8 cellular contexts compared by ENCODE assay signal in genomic region chr1:26827205-26827604, GRCh38. TPM values are rescaled to one million over a fixed set of nuclear protein-coding genes. Genes with fewer than 3 reads are reported as not detected.
DNase-seq lines count a peak whose midpoint lies in the region; ATAC-seq and TF ChIP-seq lines count a peak whose summit lies in the region.

No MANE protein-coding gene starts in this region.

- peaks cover 49% of the 10 kb centered on the region for H3K79me2 ChIP-seq in HCT116 (ENCODE audit: insufficient read depth, low read length)

- H3K9me3 Mint-ChIP-seq in activated CD8-positive, alpha-beta T cell treated with anti-CD3 and anti-CD28 coated beads, Interleukin-2, amount 10 ng/mL, durations not matched to agents 7 days and 5 days (ENCODE audit: insufficient read depth) = no peaks in the 10 kb centered on the region

- DNase-seq in HCT116 (ENCODE audit: low read depth, low spot score) (no peak), right cardiac atrium (peak in 1 of 3 donors; percentile 63), NCI-H146 treated with DMSO at 0.1 percent for 48 hours (lab: John Stamatoyannopoulos, UW; ENCODE audit: unreplicated experiment) (no peak), NCI-H524 (lab: John Stamatoyannopoulos, UW) (no peak), NCI-H774 (lab: John Stamatoyannopoulos, UW) (no peak)
- no peak for DNase-seq in activated CD8-positive, alpha-beta T cell treated with anti-CD3 and anti-CD28 coated beads, Interleukin-2, amount 10 ng/mL, durations not matched to agents 7 days and 5 days

- peaks cover 3 to 14% of the 10 kb centered on the region in 2 experiments; a peak in 2 of 4 replicates for H3K36me3 ChIP-seq in HCT116 (ENCODE audit: control insufficient read depth in 1 of 2, insufficient read depth in 2 of 2, low read length in 2 of 2)
- H3K36me3 ChIP-seq in skeletal muscle tissue (ENCODE audit: control insufficient read depth in 3 of 3, insufficient read depth in 3 of 3, low read length in 3 of 3) = peaks cover 4 to 10% (median 6%) of the 10 kb centered on the region in 3 donors

- no peaks in the 10 kb centered on the region for H3K9me2 ChIP-seq in HCT116 (ENCODE audit: insufficient read depth)

- H3K4me2 ChIP-seq in HCT116 (ENCODE audit: low read length) = peak overlapping the region; percentile 92

- peak overlapping the region; percentile 71; the same call in 1 of the 2 replicates for H3K27ac ChIP-seq in HCT116 (ENCODE audit: low read depth, low read length)
- peak overlapping the region; percentile 1 for H3K27ac ChIP-seq in right cardiac atrium (ENCODE audit: low read length)
- no peak overlapping the region for H3K27ac ChIP-seq in skeletal muscle tissue (ENCODE audit: low read depth, low read length)

- no peaks in the 10 kb centered on the region for H4K20me1 ChIP-seq in HCT116 (ENCODE audit: insufficient read depth)

- peaks cover 33% of the 10 kb centered on the region for H3K36me3 Mint-ChIP-seq in activated CD8-positive, alpha-beta T cell treated with anti-CD3 and anti-CD28 coated beads, Interleukin-2, amount 10 ng/mL, durations not matched to agents 7 days and 5 days (ENCODE audit: low read depth)

- H3K4me1 Mint-ChIP-seq in activated CD8-positive, alpha-beta T cell treated with anti-CD3 and anti-CD28 coated beads, Interleukin-2, amount 10 ng/mL, durations not matched to agents 7 days and 5 days (ENCODE audit: low read depth) = peaks cover 61% of the 10 kb centered on the region

- peak overlapping the region; percentile 92 for H3K27ac Mint-ChIP-seq in activated CD8-positive, alpha-beta T cell treated with anti-CD3 and anti-CD28 coated beads, Interleukin-2, amount 10 ng/mL, durations not matched to agents 7 days and 5 days

- TF ChIP-seq RAD21 in HCT116 (IDR thresholded peaks at IDR 0.05; ENCODE audit: low read depth) = no peak

- ATAC-seq in HCT116 (no peak), right cardiac atrium (peak in 1 of 2 donors; percentile 8), GM21528 (IDR thresholded peaks at IDR 0.05; ENCODE audit: low FRiP score, unreplicated experiment) (no peak)
- no peak for ATAC-seq in activated CD8-positive, alpha-beta T cell treated with anti-CD3 and anti-CD28 coated beads, Interleukin-2, amount 10 ng/mL, durations not matched to agents 7 days and 5 days

- H3K9ac ChIP-seq in HCT116 (ENCODE audit: low read length) (peak overlapping the region; percentile 67), skeletal muscle tissue (ENCODE audit: low read depth in 1 of 3, low read length in 3 of 3) (peak overlapping the region; percentile 59 to 85 (median 74))

- no peak overlapping the region for H2AFZ ChIP-seq in HCT116 (ENCODE audit: low read depth, low read length, poor library complexity, severe bottlenecking)

- CTCF ChIA-PET in HCT116 (lab: Charles Lee) = no interaction called here
- CTCF ChIA-PET in activated CD8-positive, alpha-beta T cell treated with anti-CD3 and anti-CD28 coated beads, Interleukin-2, amount 10 ng/mL, durations not matched to agents 7 days and 5 days (lab: Charles Lee) = interaction anchor here (1.2 to 2.1 kb wide), 2 partner anchors 28 to 225 kb away, joined by 5 to 6 read pairs; no protein-coding TSS in a partner anchor

- TF ChIP-seq POLR2A in HCT116 (IDR thresholded peaks at IDR 0.05; ENCODE audit: borderline replicate concordance, extremely low read depth, insufficient read depth, insufficient read length) = no peak

- no peak for TF ChIP-seq CTCF in HCT116 (IDR thresholded peaks at IDR 0.05 in 2 of 3, conservative IDR thresholded peaks at IDR 0.05 in 1 of 3; ENCODE audit: borderline replicate concordance in 1 of 3, insufficient read depth in 1 of 3, low read depth in 2 of 3, low read length in 2 of 3)

- no peaks in the 10 kb centered on the region for H3K27me3 Mint-ChIP-seq in activated CD8-positive, alpha-beta T cell treated with anti-CD3 and anti-CD28 coated beads, Interleukin-2, amount 10 ng/mL, durations not matched to agents 7 days and 5 days (ENCODE audit: low read depth)

- no peaks in the 10 kb centered on the region for H3K27me3 ChIP-seq in HCT116 (ENCODE audit: insufficient read depth, low read length)
- H3K27me3 ChIP-seq in right cardiac atrium (ENCODE audit: control insufficient read depth, insufficient read depth) = no peaks in the 10 kb centered on the region
- no peaks in the 10 kb centered on the region for H3K27me3 ChIP-seq in skeletal muscle tissue (ENCODE audit: control insufficient read depth in 3 of 3, insufficient read depth in 3 of 3, low read length in 3 of 3)

- RAD21 ChIA-PET in HCT116 (lab: Charles Lee; ENCODE audit: low non-redundant PET in 1 of 2, low total read pairs in 2 of 2, uncharacterized antibody in 2 of 2, unreplicated experiment in 2 of 2) = no interaction called here

- H3K4me1 ChIP-seq in HCT116 (ENCODE audit: control insufficient read depth in 1 of 2, insufficient read depth in 2 of 2, low read length in 2 of 2) (peaks cover 23 to 43% of the 10 kb centered on the region in 2 experiments), right cardiac atrium (ENCODE audit: control insufficient read depth, insufficient read depth, low read length) (peaks cover 5% of the 10 kb centered on the region), skeletal muscle tissue (ENCODE audit: control insufficient read depth in 3 of 3, insufficient read depth in 3 of 3, low read length in 3 of 3) (peaks cover 25 to 32% (median 27%) of the 10 kb centered on the region in 3 donors)

- POLR2A ChIA-PET in HCT116 (lab: Charles Lee) = no interaction called here
- POLR2A ChIA-PET in activated CD8-positive, alpha-beta T cell treated with anti-CD3 and anti-CD28 coated beads, Interleukin-2, amount 10 ng/mL, durations not matched to agents 7 days and 5 days (lab: Charles Lee) = interaction anchor here (1.3 kb wide), 1 partner anchor 36 kb away, joined by 3 read pairs; no protein-coding TSS in a partner anchor

- no TSS peak for BruUV-seq in HCT116 (replicated peaks; lab: Mats Ljungman, UMichigan)

- intact Hi-C loops in HCT116 (cut with micrococcal nuclease) (no loop called here), right cardiac atrium (cut with DNase I) (no loop called here)

- WGBS in right cardiac atrium = 5% methylated on average over 10 of the region's 10 CpGs

- peak overlapping the region; percentile 95 for H3K4me3 Mint-ChIP-seq in activated CD8-positive, alpha-beta T cell treated with anti-CD3 and anti-CD28 coated beads, Interleukin-2, amount 10 ng/mL, durations not matched to agents 7 days and 5 days

- H3K9me3 ChIP-seq in HCT116 (ENCODE audit: control insufficient read depth in 1 of 2, insufficient read depth in 1 of 2, low read depth in 1 of 2, low read length in 2 of 2) = no peaks in the 10 kb centered on the region
- no peaks in the 10 kb centered on the region for H3K9me3 ChIP-seq in right cardiac atrium (ENCODE audit: control insufficient read depth, low read length)
- H3K9me3 ChIP-seq in skeletal muscle tissue (ENCODE audit: control insufficient read depth in 3 of 3, low read length in 3 of 3) = no peaks in the 10 kb centered on the region

- peak overlapping the region; percentile 67 to 70 for H3K4me3 ChIP-seq in HCT116 (replicated peaks in 1 of 2; ENCODE audit: low read depth in 1 of 2, low read length in 2 of 2)
- peak overlapping the region; percentile 99 for H3K4me3 ChIP-seq in right cardiac atrium (ENCODE audit: low read length)
- peak overlapping the region; percentile 67 to 93 (median 72) for H3K4me3 ChIP-seq in skeletal muscle tissue (ENCODE audit: low read length in 3 of 3)

TF ChIP-seq in HCT116, 20 proteins besides CTCF, POLR2A, EP300 and RAD21 (continues in another document):
- TF ChIP-seq EGR1 (IDR thresholded peaks at IDR 0.05; ENCODE audit: low read depth) = no peak
- TF ChIP-seq JUND (IDR thresholded peaks at IDR 0.05) = no peak
- no peak for TF ChIP-seq POLR2AphosphoS5 (IDR thresholded peaks at IDR 0.05; ENCODE audit: low read depth, low read length)
- no peak for TF ChIP-seq YY1 (IDR thresholded peaks at IDR 0.05; ENCODE audit: extremely low read depth, insufficient replicate concordance, low read depth, low read length)
- TF ChIP-seq FOSL1 (IDR thresholded peaks at IDR 0.05; ENCODE audit: low read depth) = no peak
- TF ChIP-seq ZFX (IDR thresholded peaks at IDR 0.05) = no peak
- no peak for TF ChIP-seq ELF1 (IDR thresholded peaks at IDR 0.05; ENCODE audit: borderline replicate concordance, low read depth)
- TF ChIP-seq ATF3 (IDR thresholded peaks at IDR 0.05) = no peak
- TF ChIP-seq SIN3A (IDR thresholded peaks at IDR 0.05; ENCODE audit: low read depth) = no peak
- TF ChIP-seq TCF7L2 (IDR thresholded peaks at IDR 0.05; ENCODE audit: borderline replicate concordance, extremely low read depth, insufficient read depth, insufficient read length) = no peak
- no peak for TF ChIP-seq CEBPB (IDR thresholded peaks at IDR 0.05; ENCODE audit: low read depth)

RNA-seq across cellular contexts. Expression of gene ZDHHC18, which starts 0.7 kb away (rescaled TPM):
- total RNA-seq in HCT116 (2021; ENCODE audit: unreplicated experiment) (24.4 TPM), right cardiac atrium (10 to 100 TPM; 11.8 to 14.4 (median 13.5) TPM), skeletal muscle tissue (3.7 TPM)
- 30.7 and 39.9 TPM in 2 replicates for polyA plus RNA-seq in HCT116 (2012)
- total RNA-seq in activated CD8-positive, alpha-beta T cell treated with anti-CD3 and anti-CD28 coated beads, Interleukin-2, amount 10 ng/mL, durations not matched to agents 7 days and 5 days = 10 to 100 TPM; 47.6 to 50.9 TPM
- 12.3 TPM for polyA plus RNA-seq in right cardiac atrium

RNA-seq across cellular contexts. Expression of gene SFN, which starts 35.7 kb away (rescaled TPM):
- total RNA-seq in HCT116 (2021; ENCODE audit: unreplicated experiment) (245 TPM), right cardiac atrium (under 1 TPM in 2 of 4 donors, not detected in 2; 0.23 to 0.24 TPM), skeletal muscle tissue (not detected)
- polyA plus RNA-seq in HCT116 (2012) = 354 and 441 TPM in 2 replicates
- 1 to 10 TPM; 1.8 to 1.9 TPM for total RNA-seq in activated CD8-positive, alpha-beta T cell treated with anti-CD3 and anti-CD28 coated beads, Interleukin-2, amount 10 ng/mL, durations not matched to agents 7 days and 5 days
- polyA plus RNA-seq in right cardiac atrium = 0.20 TPM

RNA-seq across cellular contexts. Expression of gene PIGV, which starts 39.5 kb away (rescaled TPM):
- 13.2 TPM for total RNA-seq in HCT116 (2021; ENCODE audit: unreplicated experiment)
- polyA plus RNA-seq in HCT116 (2012) = 13.8 and 16.8 TPM in 2 replicates
- 10 to 100 TPM; 19.9 to 20.3 TPM for total RNA-seq in activated CD8-positive, alpha-beta T cell treated with anti-CD3 and anti-CD28 coated beads, Interleukin-2, amount 10 ng/mL, durations not matched to agents 7 days and 5 days
- 1 to 10 TPM; 5.2 to 7.3 (median 5.9) TPM for total RNA-seq in right cardiac atrium
- 3.9 TPM for polyA plus RNA-seq in right cardiac atrium
- total RNA-seq in skeletal muscle tissue = 5.2 TPM

Comparison
In these comparisons a context has a peak if more than half of its experiments do, and no peak if none do; other contexts are left out.
1. RNA of gene SFN, which starts 35.7 kb away (total RNA-seq): 245 TPM in HCT116 (single experiment); 1.8 to 1.9 TPM in activated CD8-positive, alpha-beta T cell treated with anti-CD3 and anti-CD28 coated beads, Interleukin-2, amount 10 ng/mL, durations not matched to agents 7 days and 5 days, 0.23 to 0.24 TPM in right cardiac atrium and not detected in skeletal muscle tissue (single experiment); every median in the first group is over 10 times any median in the second.
2. Peak in every context shown above with its lines, with median percentiles within 50 percentile points of each other: H3K4me3 ChIP-seq.